Comparison of ENCODE assay signal across 1 cellular context in genomic region chr6:43115365-43115764, GRCh38.
TF ChIP-seq lines count a peak whose summit lies in the region.

No MANE protein-coding gene starts in this region.

TF ChIP-seq in K562, 482 proteins besides CTCF, POLR2A, EP300 and RAD21 (continued from another document and continues in another):
- peak; percentile 93 for TF ChIP-seq ZNF592 (IDR thresholded peaks at IDR 0.05)
- TF ChIP-seq FOXP1 (CRISPR knock-in tag; IDR thresholded peaks at IDR 0.05), result no peak
- no peak for TF ChIP-seq ETS2 (tag; IDR thresholded peaks at IDR 0.05; ENCODE audit: borderline replicate concordance, poor library complexity, severe bottlenecking)
- TF ChIP-seq CC2D1A (IDR thresholded peaks at IDR 0.05), result no peak
- peak; percentile 27; the same call in 1 of the 2 replicates for TF ChIP-seq KLF13 (tag; IDR thresholded peaks at IDR 0.05; ENCODE audit: borderline replicate concordance, low read depth)
- TF ChIP-seq ZNF584 (CRISPR knock-in tag; IDR thresholded peaks at IDR 0.05; ENCODE audit: low read depth), result no peak
- TF ChIP-seq CBFA2T3 (IDR thresholded peaks at IDR 0.05), result no peak
- TF ChIP-seq SOX6 (IDR thresholded peaks at IDR 0.05), result 0 out of 2 replicates have a peak, but pooled peaks have one; percentile 45
- TF ChIP-seq NR1H2 (CRISPR knock-in tag; IDR thresholded peaks at IDR 0.05), result no peak
- no peak for TF ChIP-seq PREB (CRISPR knock-in tag; IDR thresholded peaks at IDR 0.05)
- no peak for TF ChIP-seq CCAR2 (IDR thresholded peaks at IDR 0.05; ENCODE audit: low read depth, low read length)
- no peak for TF ChIP-seq CBX3 (IDR thresholded peaks at IDR 0.05; ENCODE audit: borderline replicate concordance in 1 of 2, low read length in 2 of 2)
- no peak for TF ChIP-seq KLF10 (CRISPR knock-in tag; IDR thresholded peaks at IDR 0.05)
- TF ChIP-seq NKRF (IDR thresholded peaks at IDR 0.05; ENCODE audit: borderline replicate concordance), result no peak
- no peak for TF ChIP-seq HNRNPH1 (optimal IDR thresholded peaks at IDR 0.05; ENCODE audit: low read depth, low read length)
- no peak for TF ChIP-seq CAMTA2 (CRISPR knock-in tag; conservative IDR thresholded peaks at IDR 0.05)
- no peak for TF ChIP-seq PRPF4 (IDR thresholded peaks at IDR 0.05; ENCODE audit: insufficient read depth, low read depth, low read length, poor library complexity, severe bottlenecking)
- TF ChIP-seq MYNN (IDR thresholded peaks at IDR 0.05), result 0 out of 2 replicates have a peak, but pooled peaks have one; percentile 44
- no peak for TF ChIP-seq MYNN (CRISPR knock-in tag; IDR thresholded peaks at IDR 0.05)
- TF ChIP-seq GABPB2 (CRISPR knock-in tag; conservative IDR thresholded peaks at IDR 0.05), result no peak
- TF ChIP-seq ZBTB12 (CRISPR knock-in tag; IDR thresholded peaks at IDR 0.05), result no peak
- no peak for TF ChIP-seq SNIP1 (IDR thresholded peaks at IDR 0.05; ENCODE audit: low read depth)
- no peak for TF ChIP-seq TEAD2 (tag; IDR thresholded peaks at IDR 0.05)
- no peak for TF ChIP-seq KDM1A (IDR thresholded peaks at IDR 0.05)
- no peak for TF ChIP-seq BCL6 (CRISPR knock-in tag; IDR thresholded peaks at IDR 0.05)
- peak; percentile 85 for TF ChIP-seq C11orf30 (IDR thresholded peaks at IDR 0.05; ENCODE audit: low read depth)
- no peak for TF ChIP-seq RB1 (IDR thresholded peaks at IDR 0.05; ENCODE audit: low read depth)
- TF ChIP-seq AFF1 (IDR thresholded peaks at IDR 0.05; ENCODE audit: low read depth in 1 of 2, partially characterized antibody in 2 of 2), result no peak
- peak; percentile 57; the same call in 1 of the 2 replicates for TF ChIP-seq SMAD4 (CRISPR knock-in tag; conservative IDR thresholded peaks at IDR 0.05)
- TF ChIP-seq ZNF197 (CRISPR knock-in tag; IDR thresholded peaks at IDR 0.05; ENCODE audit: low read depth), result no peak
- TF ChIP-seq STAT5A (IDR thresholded peaks at IDR 0.05; ENCODE audit: borderline replicate concordance, low read length), result no peak
- TF ChIP-seq ZNF431 (CRISPR knock-in tag; IDR thresholded peaks at IDR 0.05), result no peak
- TF ChIP-seq MYC (IDR thresholded peaks at IDR 0.05; ENCODE audit: low read depth, low read length), result no peak
- TF ChIP-seq MYC (CRISPR knock-in tag; IDR thresholded peaks at IDR 0.05; ENCODE audit: borderline replicate concordance, low read depth), result no peak
- TF ChIP-seq KLF6 (CRISPR knock-in tag; IDR thresholded peaks at IDR 0.05; ENCODE audit: borderline replicate concordance), result peak; percentile 39; the same call in 1 of the 2 replicates
- TF ChIP-seq ZNF644 (tag; IDR thresholded peaks at IDR 0.05; ENCODE audit: low read depth), result 0 out of 2 replicates have a peak, but pooled peaks have one; percentile 41
- no peak for TF ChIP-seq HMGN3 (IDR thresholded peaks at IDR 0.05; ENCODE audit: borderline replicate concordance, extremely low read depth, insufficient read length, low read depth, low read length)
- no peak for TF ChIP-seq SAP30 (IDR thresholded peaks at IDR 0.05; ENCODE audit: borderline replicate concordance, insufficient read depth, low read depth, low read length, poor library complexity, severe bottlenecking)
- TF ChIP-seq ZNF407 (IDR thresholded peaks at IDR 0.05; ENCODE audit: low read depth), result no peak
- no peak for TF ChIP-seq ZC3H8 (IDR thresholded peaks at IDR 0.05)
- TF ChIP-seq VEZF1 (CRISPR knock-in tag; IDR thresholded peaks at IDR 0.05), result 0 out of 2 replicates have a peak, but pooled peaks have one; percentile 31
- TF ChIP-seq CEBPB (tag; IDR thresholded peaks at IDR 0.05), result no peak
